ENCODE assay signal across 8 cellular contexts in the genomic region with DNA sequence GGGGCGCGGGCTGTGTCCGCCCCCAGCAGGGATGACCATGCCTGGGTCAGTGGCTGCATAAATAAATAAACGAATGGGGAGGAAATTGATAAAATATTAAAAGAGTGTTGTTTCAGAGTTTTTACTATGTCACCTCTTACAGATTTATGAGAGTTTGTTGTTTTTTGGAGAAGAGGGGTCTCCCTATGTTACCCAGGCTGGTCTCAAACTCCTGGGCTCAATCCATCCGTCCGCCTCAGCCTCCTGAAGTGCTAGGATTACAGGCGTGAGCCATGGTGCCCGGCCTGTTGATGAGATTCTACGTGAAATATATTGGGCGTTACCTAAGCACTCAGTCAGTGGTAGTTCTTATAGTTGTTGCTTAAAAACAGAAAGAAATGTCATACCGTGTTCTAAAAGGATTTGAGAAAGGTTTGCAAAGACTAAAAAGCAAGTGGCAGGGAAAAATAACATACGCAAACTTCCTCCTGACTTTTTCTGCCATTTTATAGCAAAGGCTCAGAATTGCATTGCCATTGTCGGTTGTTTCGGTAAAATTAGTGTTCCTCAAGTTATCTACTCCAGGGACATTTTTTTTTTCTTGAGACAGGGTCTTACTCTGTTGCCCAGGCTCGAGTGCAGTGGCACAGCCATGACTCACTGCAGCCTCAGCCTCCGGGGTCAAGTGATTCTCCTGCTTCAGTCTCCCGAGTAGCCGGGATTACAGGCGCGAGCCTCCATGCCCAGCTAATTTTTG. TPM values are rescaled to one million over a fixed set of nuclear protein-coding genes. Genes with fewer than 3 reads are reported as not detected.
A peak's percentile ranks its signal among the peaks of the same experiment; 100 is the strongest.
DNase-seq lines count a peak whose midpoint lies in the region; ATAC-seq and TF ChIP-seq lines count a peak whose summit lies in the region.

No MANE protein-coding gene starts in this region.

- peaks cover 15% of the 10 kb centered on the region for H3K4me1 ChIP-seq in Panc1 (ENCODE audit: control insufficient read depth, insufficient read depth, low read length)
- H3K4me1 ChIP-seq in trophoblast cell (ENCODE audit: control insufficient read depth in 1 of 2, insufficient read depth in 2 of 2, low read length in 2 of 2): peaks cover 2% of the 10 kb centered on the region in 2 experiments

- peak overlapping the region; percentile 88 for H3K27ac ChIP-seq in Panc1 (ENCODE audit: low read length)
- peak overlapping the region; percentile 60 for H3K27ac ChIP-seq in epithelial cell of prostate
- H3K27ac ChIP-seq in trophoblast cell (ENCODE audit: low read depth, low read length): peak overlapping the region; percentile 17

- H3K4ac ChIP-seq in trophoblast cell (ENCODE audit: low read depth, low read length): no peak overlapping the region

- in situ Hi-C loops in Panc1 (cut with HindIII; ENCODE audit: low pct_unique_long_range_greater_than_20kb, low sequenced_read_pairs): no loop called here

- no peak overlapping the region for H3K23ac ChIP-seq in trophoblast cell (ENCODE audit: low read length)

- H3K18ac ChIP-seq in trophoblast cell (ENCODE audit: low read length): peak overlapping the region; percentile 80

- TF ChIP-seq CTCF in GM12875 (IDR thresholded peaks at IDR 0.05; ENCODE audit: borderline replicate concordance, insufficient read depth, low read depth, low read length) (no peak), Panc1 (IDR thresholded peaks at IDR 0.05) (no peak)

- peak overlapping the region; percentile 88 for H4K91ac ChIP-seq in trophoblast cell (ENCODE audit: low read depth, low read length)

- no peak for DNase-seq in Panc1 (ENCODE audit: low read depth, low spot score)
- no peak for DNase-seq in epithelial cell of prostate (ENCODE audit: low read depth, low spot score)
- no peak for DNase-seq in trophoblast cell
- no peak for DNase-seq in NCI-H2171 (lab: John Stamatoyannopoulos, UW)
- DNase-seq in NCI-H774 (lab: John Stamatoyannopoulos, UW): no peak
- no peak for DNase-seq in islet precursor cell

- H3K9ac ChIP-seq in trophoblast cell (ENCODE audit: low read length): no peak overlapping the region

- intact Hi-C loops in Panc1 (cut with micrococcal nuclease; ENCODE audit: unreplicated experiment): no loop called here

- H3K79me1 ChIP-seq in trophoblast cell (ENCODE audit: low read length): peaks cover 3% of the 10 kb centered on the region

- peak overlapping the region; percentile 85 for H2AFZ ChIP-seq in trophoblast cell (ENCODE audit: insufficient read depth, low read length, poor library complexity)

- H3K36me3 ChIP-seq in Panc1 (ENCODE audit: control insufficient read depth, insufficient read depth, low read length): no peaks in the 10 kb centered on the region
- no peaks in the 10 kb centered on the region for H3K36me3 ChIP-seq in trophoblast cell (ENCODE audit: control insufficient read depth in 1 of 2, insufficient read depth in 2 of 2, low read length in 2 of 2)

- peak overlapping the region; percentile 60 for H3K14ac ChIP-seq in trophoblast cell (ENCODE audit: low read length)

- H2BK120ac ChIP-seq in trophoblast cell (ENCODE audit: insufficient read depth, low read length, poor library complexity): peak overlapping the region; percentile 63

- peak overlapping the region; percentile 87 for H4K12ac ChIP-seq in trophoblast cell (ENCODE audit: low read depth, low read length)

- H4K8ac ChIP-seq in trophoblast cell (ENCODE audit: low read depth, low read length): peak overlapping the region; percentile 99

- H2AK5ac ChIP-seq in trophoblast cell (ENCODE audit: low read length): no peak overlapping the region

- CTCF ChIA-PET in Panc1 (lab: Charles Lee): interaction anchor here (0.6 to 1.3 kb wide), 2 partner anchors 43 to 156 kb away, joined by 3 to 4 read pairs; no protein-coding TSS in a partner anchor

- H2BK5ac ChIP-seq in trophoblast cell (ENCODE audit: low read depth, low read length, poor library complexity): peak overlapping the region; percentile 64

- no peak for ATAC-seq in Panc1
- ATAC-seq in HG03135 (IDR thresholded peaks at IDR 0.05; ENCODE audit: unreplicated experiment): no peak

- peak overlapping the region; percentile 70 for H3K4me3 ChIP-seq in GM12875 (ENCODE audit: low read depth, low read length)
- peak overlapping the region; percentile 63 to 90 for H3K4me3 ChIP-seq in Panc1 (ENCODE audit: low read depth in 2 of 2, low read length in 2 of 2)
- peak overlapping the region; percentile 75 for H3K4me3 ChIP-seq in trophoblast cell (ENCODE audit: low read depth, low read length)

- H2BK12ac ChIP-seq in trophoblast cell (ENCODE audit: low read length): no peak overlapping the region

- no peaks in the 10 kb centered on the region for H3K79me2 ChIP-seq in trophoblast cell (ENCODE audit: control insufficient read depth, insufficient read depth, low read length, poor library complexity)

- no peaks in the 10 kb centered on the region for H3K9me3 ChIP-seq in Panc1 (ENCODE audit: control insufficient read depth, insufficient read depth, low read depth, low read length)
- peaks cover 10% of the 10 kb centered on the region for H3K9me3 ChIP-seq in trophoblast cell (ENCODE audit: insufficient read depth, low read depth, low read length)

- POLR2A ChIA-PET in Panc1 (lab: Charles Lee): interaction anchor here (1.2 kb wide), 1 partner anchor 132 kb away, joined by 3 read pairs; a partner anchor contains a TSS

- WGBS in trophoblast cell (ENCODE audit: extremely low coverage, insufficient coverage, insufficient read length): no CpG with 5 or more reads among the region's 20 CpGs

- H3K4me2 ChIP-seq in trophoblast cell (ENCODE audit: low read length): peak overlapping the region; percentile 58

- H3K27me3 ChIP-seq in Panc1 (ENCODE audit: control insufficient read depth, insufficient read depth, low read length) (no peaks in the 10 kb centered on the region), trophoblast cell (ENCODE audit: insufficient read depth, low read length) (no peaks in the 10 kb centered on the region)

- TSS peak; percentile 97 for BruUV-seq in Panc1 (replicated peaks; lab: Mats Ljungman, UMichigan)

RNA-seq across cellular contexts. Expression of a gene that starts 39.5 kb away (rescaled TPM):
- 72.7 TPM for total RNA-seq in Panc1 (2021; ENCODE audit: unreplicated experiment)
- polyA plus RNA-seq in Panc1 (2012; ENCODE audit: insufficient read length): 17.7 TPM
- polyA plus RNA-seq in trophoblast cell (2013): 6.5 and 6.6 TPM in 2 replicates

Comparison
In these comparisons a context has a peak if more than half of its experiments do, and no peak if none do; other contexts are left out.
1. H3K27ac ChIP-seq: peak in every context shown above with its lines; median percentile 88 in Panc1; 60 in epithelial cell of prostate; 17 in trophoblast cell.